ENCODE assay signal across 12 cellular contexts in the genomic region with DNA sequence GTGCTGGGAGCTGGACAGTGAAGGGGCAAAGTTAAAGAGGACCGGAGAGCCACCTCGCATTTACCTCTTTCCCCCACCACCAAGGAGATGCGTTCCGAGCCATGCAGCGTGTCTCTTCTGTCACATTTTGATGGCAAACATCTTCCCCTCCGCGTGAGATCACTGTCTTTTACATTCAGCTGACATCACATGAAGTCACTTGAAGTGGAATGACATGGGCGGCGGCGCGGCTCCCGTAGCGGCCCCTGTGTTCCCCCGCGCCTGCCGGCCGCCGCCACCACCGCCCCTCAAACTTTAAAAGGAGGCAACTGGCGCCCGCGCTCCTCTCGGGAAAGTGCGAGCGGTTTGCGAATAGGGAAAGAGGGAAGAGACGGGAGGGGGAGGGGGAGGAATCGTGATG. TPM values are rescaled to one million over a fixed set of nuclear protein-coding genes. Genes with fewer than 3 reads are reported as not detected.
DNase-seq lines count a peak whose midpoint lies in the region; ATAC-seq and TF ChIP-seq lines count a peak whose summit lies in the region.
"Had no signal": no experiment of that assay in that cellular context is flagged by ENCODE, and none has a peak within 500 bp of the region (broad histone marks: within the 10 kb centered on the region; RNA-seq: fewer than 3 reads in every experiment).

A gene (minus strand): TSS at position 336 of the 400 bp plus-strand sequence. CDS start 682 bp downstream, outside the sequence.

- in situ Hi-C loops in mammary epithelial cell (cut with MboI; ENCODE audit: low sequenced_read_pairs in 2 of 2): no loop called here

- no TSS peak for BruUV-seq in mammary epithelial cell (replicated peaks; lab: Mats Ljungman, UMichigan)
- BruUV-seq in Caco-2 (replicated peaks; lab: Mats Ljungman, UMichigan): no TSS peak

- H3K27me3 Mint-ChIP-seq in Caco-2 (ENCODE audit: insufficient read depth, unreplicated experiment): peaks cover 18% of the 10 kb centered on the region

- no peak within 1 kb of the TSS for H3K18ac ChIP-seq in mesenchymal stem cell (ENCODE audit: low read depth in 1 of 2, low read length in 2 of 2)

- no peak within 1 kb of the TSS for H4K91ac ChIP-seq in mesenchymal stem cell (ENCODE audit: low read length)

- H3K23ac ChIP-seq in mesenchymal stem cell (ENCODE audit: low read length in 2 of 2): no peak within 1 kb of the TSS

- no peaks in the 10 kb centered on the region for H3K36me3 Mint-ChIP-seq in Caco-2 (ENCODE audit: insufficient read depth, unreplicated experiment)

- no peaks in the 10 kb centered on the region for H3K36me3 ChIP-seq in left ventricle myocardium inferior
- H3K36me3 ChIP-seq in mammary epithelial cell (ENCODE audit: insufficient read depth, low read length): no peaks in the 10 kb centered on the region
- no peaks in the 10 kb centered on the region for H3K36me3 ChIP-seq in mesenchymal stem cell (ENCODE audit: control insufficient read depth in 1 of 2, insufficient read depth in 2 of 2, low read depth in 1 of 2, low read length in 2 of 2)
- H3K36me3 ChIP-seq in urinary bladder (ENCODE audit: insufficient read depth): no peaks in the 10 kb centered on the region
- no peaks in the 10 kb centered on the region for H3K36me3 ChIP-seq in Caco-2 (ENCODE audit: control insufficient read depth, insufficient read depth, low read length)

- no peak within 1 kb of the TSS for H3K4me3 Mint-ChIP-seq in Caco-2 (ENCODE audit: unreplicated experiment)

- TF ChIP-seq CTCF in left ventricle myocardium inferior (IDR thresholded peaks at IDR 0.05; ENCODE audit: borderline replicate concordance) (no peak), mammary epithelial cell (conservative IDR thresholded peaks at IDR 0.05 in 1 of 2, IDR thresholded peaks at IDR 0.05 in 1 of 2; ENCODE audit: extremely low read depth in 1 of 2, insufficient read depth in 1 of 2, low read depth in 1 of 2, low read length in 2 of 2) (no peak), Caco-2 (IDR thresholded peaks at IDR 0.05; ENCODE audit: insufficient read depth in 1 of 2, low read depth in 1 of 2, low read length in 1 of 2, severe bottlenecking in 1 of 2, unreplicated experiment in 1 of 2) (no peak), GM10248 (IDR thresholded peaks at IDR 0.05; ENCODE audit: control extremely low read depth, extremely low read depth, low read depth, missing control alignments) (no peak)

- no peak within 1 kb of the TSS for H2AK5ac ChIP-seq in mesenchymal stem cell (ENCODE audit: low read length, severe bottlenecking)

- H3K27ac Mint-ChIP-seq in Caco-2 (ENCODE audit: unreplicated experiment): no peak within 1 kb of the TSS

- DNase-seq in left ventricle myocardium inferior: no peak
- no peak for DNase-seq in Right ventricle myocardium superior
- no peak for DNase-seq in mammary epithelial cell
- DNase-seq in mesenchymal stem cell: no peak
- no peak for DNase-seq in Caco-2
- DNase-seq in GM10248 (ENCODE audit: extremely low spot score): no peak
- DNase-seq: NCI-H2029 treated with DMSO at 0.1 percent for 48 hours had no signal

- no peak within 1 kb of the TSS for H4K8ac ChIP-seq in mesenchymal stem cell (ENCODE audit: low read length)

- no peak within 1 kb of the TSS for H3K27ac ChIP-seq in left ventricle myocardium inferior (replicated peaks)
- no peak within 1 kb of the TSS for H3K27ac ChIP-seq in mammary epithelial cell (ENCODE audit: insufficient read depth, low read depth, low read length)
- no peak within 1 kb of the TSS for H3K27ac ChIP-seq in mesenchymal stem cell (ENCODE audit: low read length, poor library complexity, severe bottlenecking)
- H3K27ac ChIP-seq in urinary bladder (ENCODE audit: low read depth): no peak within 1 kb of the TSS

- no peaks in the 10 kb centered on the region for H3K79me1 ChIP-seq in mesenchymal stem cell (replicated peaks; ENCODE audit: low read length, poor library complexity, severe bottlenecking)

- POLR2A ChIA-PET in Caco-2 (lab: Charles Lee) (no interaction called here), GM10248 (lab: Yijun Ruan, JAX) (no interaction called here)

- H3K4ac ChIP-seq in mesenchymal stem cell (ENCODE audit: low read depth in 1 of 2, low read length in 2 of 2): no peak within 1 kb of the TSS

- H3K9ac ChIP-seq in mammary epithelial cell (ENCODE audit: insufficient read depth, low read length) (no peak within 1 kb of the TSS), mesenchymal stem cell (ENCODE audit: low read length) (peak within 1 kb of the TSS; percentile 51)

- ATAC-seq in Right ventricle myocardium superior (ENCODE audit: poor library complexity) (no peak), HG02938 (IDR thresholded peaks at IDR 0.05; ENCODE audit: unreplicated experiment) (no peak)
- ATAC-seq: HCT116 had no signal

- intact Hi-C loops in left ventricle myocardium inferior (cut with micrococcal nuclease) (no loop called here), Right ventricle myocardium superior (cut with DNase I) (no loop called here), mammary epithelial cell (cut with micrococcal nuclease) (no loop called here), Caco-2 (cut with micrococcal nuclease; ENCODE audit: unreplicated experiment) (no loop called here)

- H3K79me2 ChIP-seq in mammary epithelial cell (ENCODE audit: insufficient read depth, low read length): no peaks in the 10 kb centered on the region

- H2BK12ac ChIP-seq in mesenchymal stem cell (ENCODE audit: low read length in 2 of 2): no peak within 1 kb of the TSS

- H3K27me3 ChIP-seq in left ventricle myocardium inferior (ENCODE audit: low read depth) (peaks cover 100% of the 10 kb centered on the region), mammary epithelial cell (ENCODE audit: insufficient read depth, low read length) (peaks cover 93% of the 10 kb centered on the region), mesenchymal stem cell (ENCODE audit: control insufficient read depth in 1 of 2, insufficient read depth in 1 of 2, low read length in 2 of 2) (peaks cover 98 to 100% of the 10 kb centered on the region in 2 experiments), Caco-2 (replicated peaks; ENCODE audit: control insufficient read depth, insufficient read depth, low read length) (no peaks in the 10 kb centered on the region; the same call in 1 of the 2 replicates)

- no peak within 1 kb of the TSS for H2AFZ ChIP-seq in mammary epithelial cell (ENCODE audit: low read depth, low read length)
- H2AFZ ChIP-seq in mesenchymal stem cell (ENCODE audit: low read depth, low read length): no peak within 1 kb of the TSS

- peak within 1 kb of the TSS; percentile 67 for H3K4me2 ChIP-seq in mammary epithelial cell (ENCODE audit: insufficient read depth, low read depth, low read length)
- peak within 1 kb of the TSS; percentile 54 for H3K4me2 ChIP-seq in mesenchymal stem cell (ENCODE audit: low read length, poor library complexity, severe bottlenecking)

- H3K9me3 ChIP-seq in left ventricle myocardium inferior (replicated peaks) (no peaks in the 10 kb centered on the region), mammary epithelial cell (replicated peaks; ENCODE audit: insufficient read depth, low read length) (no peaks in the 10 kb centered on the region), mesenchymal stem cell (ENCODE audit: control insufficient read depth, low read length) (no peaks in the 10 kb centered on the region), Caco-2 (no peaks in the 10 kb centered on the region)

- H3K4me3 ChIP-seq in left ventricle myocardium inferior (peak within 1 kb of the TSS; percentile 47), mammary epithelial cell (replicated peaks in 1 of 3; ENCODE audit: insufficient read depth in 1 of 3, low read depth in 2 of 3, low read length in 3 of 3) (no peak within 1 kb of the TSS), mesenchymal stem cell (ENCODE audit: insufficient read depth in 1 of 2, low read depth in 1 of 2, low read length in 2 of 2) (peak within 1 kb of the TSS in 1 of 2 experiments; percentile 82), urinary bladder (ENCODE audit: low read depth, low read length) (peak within 1 kb of the TSS; percentile 25), Caco-2 (ENCODE audit: low read depth, low read length) (no peak within 1 kb of the TSS)

- H2BK120ac ChIP-seq in mesenchymal stem cell (ENCODE audit: low read depth, low read length): no peak within 1 kb of the TSS

- H3K4me1 ChIP-seq in left ventricle myocardium inferior (peaks cover 63% of the 10 kb centered on the region), mammary epithelial cell (ENCODE audit: insufficient read depth, low read length) (peaks cover 12% of the 10 kb centered on the region), mesenchymal stem cell (ENCODE audit: control insufficient read depth, insufficient read depth, low read depth, low read length) (peaks cover 37% of the 10 kb centered on the region), urinary bladder (ENCODE audit: insufficient read depth) (no peaks in the 10 kb centered on the region), Caco-2 (no peaks in the 10 kb centered on the region)

- H3K14ac ChIP-seq in mesenchymal stem cell (ENCODE audit: low read length in 2 of 2): no peak within 1 kb of the TSS

- no peaks in the 10 kb centered on the region for H4K20me1 ChIP-seq in mammary epithelial cell (ENCODE audit: insufficient read depth, low read length)

- no peak within 1 kb of the TSS for H2BK5ac ChIP-seq in mesenchymal stem cell (ENCODE audit: low read depth, low read length, poor library complexity, severe bottlenecking)

- CTCF ChIA-PET in mammary epithelial cell (lab: Charles Lee; ENCODE audit: low non-redundant PET): no interaction called here
- CTCF ChIA-PET in Caco-2 (lab: Charles Lee): no interaction called here
- CTCF ChIA-PET in GM10248 (lab: Yijun Ruan, JAX): no interaction called here

- 8% methylated on average over 7 of the region's 28 CpGs for WGBS in mammary epithelial cell (ENCODE audit: low coverage, missing lambda C conversion rate)
- WGBS in mesenchymal stem cell: under 1% methylated on average over 28 of the region's 28 CpGs
- 2% methylated on average over 28 of the region's 28 CpGs for WGBS in urinary bladder

- no peaks in the 10 kb centered on the region for H3K9me3 Mint-ChIP-seq in Caco-2 (ENCODE audit: unreplicated experiment)

- dilution Hi-C loops in mammary epithelial cell (cut with HindIII; ENCODE audit: low sequenced_read_pairs): no loop called here

- no peak within 1 kb of the TSS for H2BK15ac ChIP-seq in mesenchymal stem cell (ENCODE audit: low read depth, poor library complexity, severe bottlenecking)

- no peaks in the 10 kb centered on the region for H3K4me1 Mint-ChIP-seq in Caco-2 (ENCODE audit: low read depth, unreplicated experiment)

RNA-seq across cellular contexts. Expression of the gene that starts here (rescaled TPM):
- total RNA-seq in left ventricle myocardium inferior (not detected), Right ventricle myocardium superior (not detected), mammary epithelial cell (not detected), urinary bladder (not detected), Caco-2 (2022) (not detected in 2 replicates)
- polyA plus RNA-seq in mammary epithelial cell (not detected), urinary bladder (not detected)
- not detected for polyA minus RNA-seq in mammary epithelial cell
- not detected for polyA plus RNA-seq in mesenchymal stem cell (2013, experiment 1 of 2)
- not detected for polyA plus RNA-seq in mesenchymal stem cell (2013, experiment 2 of 2)
- total RNA-seq: omental fat pad, SK-MEL-5 had no signal

Comparison
In these comparisons a context has a peak if more than half of its experiments do, and no peak if none do; other contexts are left out.
1. H3K4me3 ChIP-seq: peak in left ventricle myocardium inferior (single experiment) and urinary bladder (single experiment); none in mammary epithelial cell (0 of 3) and Caco-2 (single experiment).